10 cellular contexts compared by ENCODE assay signal in the genomic region with DNA sequence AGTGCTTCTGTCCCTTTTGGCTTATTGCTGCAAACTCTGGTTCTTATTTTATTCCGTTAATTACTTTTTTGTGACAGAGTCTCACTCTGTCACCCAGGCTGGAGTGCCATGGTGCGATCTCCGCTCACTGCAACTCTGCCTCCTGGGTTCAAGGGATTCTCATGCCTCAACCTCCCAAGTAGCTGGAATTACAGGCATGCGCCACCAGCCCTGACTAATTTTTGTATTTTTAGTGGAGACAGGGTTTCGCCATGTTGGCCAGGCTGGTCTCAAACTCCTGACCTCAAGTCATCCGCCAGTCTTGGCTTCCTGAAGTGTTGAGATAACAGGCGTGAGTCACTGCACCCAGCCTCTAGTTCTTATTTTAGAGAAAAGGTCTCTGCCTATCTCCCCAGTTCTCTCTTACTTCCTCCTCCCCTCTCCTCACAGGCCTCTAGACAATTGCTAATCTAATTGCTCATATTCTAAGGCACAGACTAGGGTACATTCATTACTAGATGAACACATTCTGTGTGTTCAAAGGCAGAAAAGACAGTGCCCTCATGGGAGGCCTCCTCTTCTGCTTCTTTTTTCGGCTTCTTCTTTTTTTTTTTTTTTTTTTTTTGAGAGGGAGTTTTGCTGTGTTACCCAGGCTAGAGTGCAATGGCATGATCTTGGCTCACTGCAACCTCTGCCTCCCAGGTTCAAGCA. TPM values are rescaled to one million over a fixed set of nuclear protein-coding genes. Genes with fewer than 3 reads are reported as not detected.
DNase-seq lines count a peak whose midpoint lies in the region; ATAC-seq and TF ChIP-seq lines count a peak whose summit lies in the region.
"Had no signal": no experiment of that assay in that cellular context is flagged by ENCODE, and none has a peak within 500 bp of the region (broad histone marks: within the 10 kb centered on the region; RNA-seq: fewer than 3 reads in every experiment).

No MANE protein-coding gene starts in this region.

- intact Hi-C loops in posterior vena cava (cut with DNase I) = no loop called here

- POLR2A ChIA-PET in HEK293T (lab: Yijun Ruan, JAX) = no interaction called here

- CTCF ChIA-PET in HEK293T (lab: Yijun Ruan, JAX) = interaction anchor here (0.7 kb wide), 1 partner anchor 26 kb away, joined by 3 read pairs; no protein-coding TSS in a partner anchor

- ATAC-seq in HG03039 (IDR thresholded peaks at IDR 0.05; ENCODE audit: unreplicated experiment) = no peak

- DNase-seq in H4 (ENCODE audit: low spot score) (peak; percentile 33), RPMI7951 (ENCODE audit: low read depth) (peak; percentile 47), dermis blood vessel endothelial cell (peak; percentile 76), posterior vena cava (ENCODE audit: low spot score) (peak; percentile 90), NCI-H774 (lab: John Stamatoyannopoulos, UW) (no peak), HEK293T (ENCODE audit: extremely low spot score) (no peak)
- DNase-seq in central memory CD4-positive, alpha-beta T cell = no peak
- DNase-seq: NCI-H510A treated with DMSO at 0.1 percent for 48 hours; stimulated activated CD4-positive, alpha-beta T cell treated with anti-CD3 and anti-CD28 coated beads, Interleukin-4, amount 100 ng/mL, for 24 hours had no signal

TF ChIP-seq in HEK293T, 16 proteins besides CTCF, POLR2A, EP300 and RAD21:
- TF ChIP-seq FOXM1 (IDR thresholded peaks at IDR 0.05; ENCODE audit: borderline replicate concordance) (no peak), LEF1 (IDR thresholded peaks at IDR 0.05; ENCODE audit: borderline replicate concordance) (no peak), PKNOX1 (IDR thresholded peaks at IDR 0.05) (no peak), ZNF384 (IDR thresholded peaks at IDR 0.05) (no peak), L3MBTL2 (conservative IDR thresholded peaks at IDR 0.05) (no peak), TARDBP (IDR thresholded peaks at IDR 0.05) (no peak), BHLHE40 (IDR thresholded peaks at IDR 0.05; ENCODE audit: borderline replicate concordance) (no peak), SP1 (IDR thresholded peaks at IDR 0.05) (no peak), HDGF (IDR thresholded peaks at IDR 0.05; ENCODE audit: borderline replicate concordance) (no peak), NFRKB (IDR thresholded peaks at IDR 0.05) (no peak), SUZ12 (IDR thresholded peaks at IDR 0.05) (no peak), FOXA1 (IDR thresholded peaks at IDR 0.05) (no peak), FOXK2 (IDR thresholded peaks at IDR 0.05) (no peak), ARNT (IDR thresholded peaks at IDR 0.05) (no peak), ELF4 (IDR thresholded peaks at IDR 0.05) (no peak)

RNA-seq across cellular contexts. Expression of gene EDEM2, which starts 27.0 kb away (rescaled TPM):
- 38.7 and 40.1 TPM in 2 replicates for total RNA-seq in H4 (2014; rRNA removed; shearing (Covaris generic))
- 53.1 and 61.4 TPM in 2 replicates for total RNA-seq in RPMI7951 (2014; rRNA removed; shearing (Covaris generic))
- total RNA-seq in dermis blood vessel endothelial cell = 82.9 and 92.2 TPM in 2 replicates
- 10 to 100 TPM; 27.9 to 30.6 TPM for total RNA-seq in posterior vena cava

RNA-seq across cellular contexts. Expression of gene TRPC4AP, which starts 27.6 kb away (rescaled TPM):
- 27.5 and 38.0 TPM in 2 replicates for total RNA-seq in H4 (2014; rRNA removed; shearing (Covaris generic))
- 44.9 and 49.5 TPM in 2 replicates for total RNA-seq in RPMI7951 (2014; rRNA removed; shearing (Covaris generic))
- total RNA-seq in dermis blood vessel endothelial cell (90.2 and 100 TPM in 2 replicates), posterior vena cava (10 to 100 TPM; 42.6 to 48.9 TPM)

RNA-seq across cellular contexts. Expression of gene PROCR, which starts 51.7 kb away (rescaled TPM):
- total RNA-seq in H4 (2014; rRNA removed; shearing (Covaris generic)) = 112 and 120 TPM in 2 replicates
- total RNA-seq in RPMI7951 (2014; rRNA removed; shearing (Covaris generic)) = 47.8 and 62.2 TPM in 2 replicates
- 124 and 176 TPM in 2 replicates for total RNA-seq in dermis blood vessel endothelial cell
- 100 to 1,000 TPM; 181 to 239 TPM for total RNA-seq in posterior vena cava

Comparison
In these comparisons a context has a peak if more than half of its experiments do, and no peak if none do; other contexts are left out.
1. DNase-seq: peak in H4 (single experiment), RPMI7951 (single experiment), dermis blood vessel endothelial cell (single experiment) and posterior vena cava (single experiment); none in central memory CD4-positive, alpha-beta T cell (single experiment), NCI-H774 (single experiment) and HEK293T (single experiment).